ENCODE assay signal across 9 cellular contexts in genomic region chr9:97046228-97046627, GRCh38. TPM values are rescaled to one million over a fixed set of nuclear protein-coding genes. Genes with fewer than 3 reads are reported as not detected.
A peak's percentile ranks its signal among the peaks of the same experiment; 100 is the strongest.
DNase-seq lines count a peak whose midpoint lies in the region; ATAC-seq and TF ChIP-seq lines count a peak whose summit lies in the region.
"Had no signal": no experiment of that assay in that cellular context is flagged by ENCODE, and none has a peak within 500 bp of the region (broad histone marks: within the 10 kb centered on the region; RNA-seq: fewer than 3 reads in every experiment).

No MANE protein-coding gene starts in this region.

- H3K9me3 Mint-ChIP-seq in endodermal cell: peaks cover 21% of the 10 kb centered on the region
- H3K9me3 Mint-ChIP-seq in progenitor cell of endocrine pancreas (ENCODE audit: low read depth): peaks cover 3% of the 10 kb centered on the region

- H3K9me3 ChIP-seq in endodermal cell (ENCODE audit: control insufficient read depth, low read length): peaks cover 21% of the 10 kb centered on the region

- TF ChIP-seq CTCF in endodermal cell (conservative IDR thresholded peaks at IDR 0.05) (no peak), progenitor cell of endocrine pancreas (IDR thresholded peaks at IDR 0.05; ENCODE audit: unreplicated experiment) (no peak)

- H3K27ac ChIP-seq in endodermal cell (ENCODE audit: low read depth, low read length): no peak overlapping the region

- no peaks in the 10 kb centered on the region for H3K36me3 ChIP-seq in endodermal cell (ENCODE audit: control insufficient read depth, insufficient read depth, low read length)

- no peak overlapping the region for H3K4me3 ChIP-seq in endodermal cell (ENCODE audit: low read length)

- no peak overlapping the region for H3K9ac ChIP-seq in endodermal cell (ENCODE audit: extremely low read depth, low read length, poor library complexity, severe bottlenecking)

- peak; percentile 33 for DNase-seq in H4 (ENCODE audit: low spot score)
- peak; percentile 79 for DNase-seq in NCI-H2196 treated with DMSO at 0.1 percent for 48 hours (lab: John Stamatoyannopoulos, UW; ENCODE audit: unreplicated experiment)
- peak; percentile 92 for DNase-seq in endodermal cell
- no peak for DNase-seq in progenitor cell of endocrine pancreas (ENCODE audit: low spot score, unreplicated experiment)
- no peak for DNase-seq in UCSD-AML1 (lab: John Stamatoyannopoulos, UW; ENCODE audit: unreplicated experiment)
- DNase-seq in SKM-1 treated with dmso at 0.1 percent for 144 hours (lab: John Stamatoyannopoulos, UW; ENCODE audit: unreplicated experiment): no peak
- DNase-seq: retina had no signal

- H3K27me3 ChIP-seq in endodermal cell (ENCODE audit: control insufficient read depth, insufficient read depth, low read length, poor library complexity, severe bottlenecking): no peaks in the 10 kb centered on the region

- 21 to 25% methylated on average over 3 to 5 of the region's 5 CpGs for WGBS in endodermal cell (ENCODE audit: insufficient coverage in 1 of 2, insufficient read length in 1 of 2), 2 experiments

- peaks cover 17% of the 10 kb centered on the region for H3K4me1 ChIP-seq in endodermal cell (ENCODE audit: control insufficient read depth, insufficient read depth, low read length)

- ATAC-seq in HG03045 (IDR thresholded peaks at IDR 0.05; ENCODE audit: unreplicated experiment) (no peak), GM21619 (IDR thresholded peaks at IDR 0.05; ENCODE audit: unreplicated experiment) (no peak)

- peak overlapping the region; percentile 23 for H3K27ac Mint-ChIP-seq in endodermal cell
- H3K27ac Mint-ChIP-seq in progenitor cell of endocrine pancreas: peak overlapping the region; percentile 29

- peaks cover 30% of the 10 kb centered on the region for H3K4me1 Mint-ChIP-seq in endodermal cell
- peaks cover 11% of the 10 kb centered on the region for H3K4me1 Mint-ChIP-seq in progenitor cell of endocrine pancreas (ENCODE audit: low read depth)

- H3K27me3 Mint-ChIP-seq in endodermal cell (ENCODE audit: insufficient read depth) (peaks cover 4% of the 10 kb centered on the region), progenitor cell of endocrine pancreas (peaks cover 3% of the 10 kb centered on the region)

- H3K36me3 Mint-ChIP-seq in endodermal cell (ENCODE audit: low read depth) (peaks cover 2% of the 10 kb centered on the region), progenitor cell of endocrine pancreas (ENCODE audit: insufficient read depth) (no peaks in the 10 kb centered on the region)

- no peak overlapping the region for H3K4me3 Mint-ChIP-seq in endodermal cell
- no peak overlapping the region for H3K4me3 Mint-ChIP-seq in progenitor cell of endocrine pancreas (ENCODE audit: low read depth)

RNA-seq across cellular contexts. Expression of gene CTSV, which starts 7.3 kb away (rescaled TPM):
- total RNA-seq in H4 (2014; rRNA removed; shearing (Covaris generic)): 10.3 and 10.7 TPM in 2 replicates
- total RNA-seq in endodermal cell (100 to 1,000 TPM; 294 to 319 TPM), progenitor cell of endocrine pancreas (10.1 and 10.5 TPM in 2 replicates)
- polyA plus RNA-seq in endodermal cell (2013, experiment 1 of 2): 93.9 TPM
- polyA plus RNA-seq in endodermal cell (2013, experiment 2 of 2): 94.1 TPM

Comparison
In these comparisons a context has a peak if more than half of its experiments do, and no peak if none do; other contexts are left out.
1. DNase-seq: peak in H4 (single experiment), NCI-H2196 treated with DMSO at 0.1 percent for 48 hours (single experiment) and endodermal cell (single experiment); none in progenitor cell of endocrine pancreas (single experiment), UCSD-AML1 (single experiment) and SKM-1 treated with dmso at 0.1 percent for 144 hours (single experiment).
2. RNA of gene CTSV, which starts 7.3 kb away (total RNA-seq): 294 to 319 TPM in endodermal cell; 10.3 to 10.7 TPM in H4 and 10.1 to 10.5 TPM in progenitor cell of endocrine pancreas; every median in the first group is over 10 times any median in the second.